In the genomic region with DNA sequence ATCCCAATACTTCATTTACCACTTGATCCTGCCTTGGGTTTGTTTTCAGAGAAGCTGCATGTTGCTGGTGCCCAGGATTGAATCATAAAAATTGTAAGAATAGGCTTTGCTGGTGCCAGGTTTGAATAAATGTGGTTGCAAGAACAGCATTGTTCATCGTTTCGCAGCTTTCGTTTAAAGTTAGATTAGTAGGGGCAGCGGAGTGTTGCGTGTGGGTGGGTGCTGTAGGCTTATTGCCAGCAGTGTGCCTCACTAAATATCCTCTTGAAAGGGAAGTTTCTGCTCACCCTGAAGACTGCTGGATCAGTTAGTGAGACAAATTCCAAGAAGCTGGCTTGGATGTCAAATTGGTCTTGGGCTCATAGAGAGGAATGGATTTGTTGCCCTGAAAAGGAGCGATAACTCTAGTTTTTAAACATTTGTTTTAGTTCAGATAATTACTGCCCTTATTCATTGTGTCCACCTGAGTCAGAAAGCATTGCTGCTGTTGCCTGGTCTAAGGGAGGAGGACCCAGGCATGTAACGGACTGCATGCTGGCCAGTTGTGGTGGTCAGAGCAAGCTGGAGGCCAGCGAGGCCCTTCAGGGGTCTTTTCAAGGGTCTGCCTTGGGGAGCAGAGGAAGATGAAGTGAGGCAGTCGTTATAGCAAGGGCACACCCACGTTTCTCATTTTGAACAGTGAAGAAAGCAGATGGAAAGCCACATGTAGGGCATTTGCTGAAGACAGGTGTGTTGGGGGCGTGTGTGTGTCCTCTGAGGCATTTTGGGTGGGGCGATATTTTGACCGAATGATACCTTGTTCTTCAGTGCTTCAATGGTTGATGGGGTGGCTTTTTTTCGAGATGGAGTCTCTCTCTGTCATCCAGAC, we compare ENCODE assay signal across 1 cellular context.
TF ChIP-seq lines count a peak whose summit lies in the region.

No MANE protein-coding gene starts in this region.

TF ChIP-seq in HEK293, 187 proteins besides CTCF, POLR2A, EP300 and RAD21 (continued from another document):
- TF ChIP-seq, protein P1, sequence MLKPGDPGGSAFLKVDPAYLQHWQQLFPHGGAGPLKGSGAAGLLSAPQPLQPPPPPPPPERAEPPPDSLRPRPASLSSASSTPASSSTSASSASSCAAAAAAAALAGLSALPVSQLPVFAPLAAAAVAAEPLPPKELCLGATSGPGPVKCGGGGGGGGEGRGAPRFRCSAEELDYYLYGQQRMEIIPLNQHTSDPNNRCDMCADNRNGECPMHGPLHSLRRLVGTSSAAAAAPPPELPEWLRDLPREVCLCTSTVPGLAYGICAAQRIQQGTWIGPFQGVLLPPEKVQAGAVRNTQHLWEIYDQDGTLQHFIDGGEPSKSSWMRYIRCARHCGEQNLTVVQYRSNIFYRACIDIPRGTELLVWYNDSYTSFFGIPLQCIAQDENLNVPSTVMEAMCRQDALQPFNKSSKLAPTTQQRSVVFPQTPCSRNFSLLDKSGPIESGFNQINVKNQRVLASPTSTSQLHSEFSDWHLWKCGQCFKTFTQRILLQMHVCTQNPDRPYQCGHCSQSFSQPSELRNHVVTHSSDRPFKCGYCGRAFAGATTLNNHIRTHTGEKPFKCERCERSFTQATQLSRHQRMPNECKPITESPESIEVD (tag by site-specific recombination; IDR thresholded peaks at IDR 0.05), result peak; percentile 21; the same call in 1 of the 2 replicates
- TF ChIP-seq, protein P2, sequence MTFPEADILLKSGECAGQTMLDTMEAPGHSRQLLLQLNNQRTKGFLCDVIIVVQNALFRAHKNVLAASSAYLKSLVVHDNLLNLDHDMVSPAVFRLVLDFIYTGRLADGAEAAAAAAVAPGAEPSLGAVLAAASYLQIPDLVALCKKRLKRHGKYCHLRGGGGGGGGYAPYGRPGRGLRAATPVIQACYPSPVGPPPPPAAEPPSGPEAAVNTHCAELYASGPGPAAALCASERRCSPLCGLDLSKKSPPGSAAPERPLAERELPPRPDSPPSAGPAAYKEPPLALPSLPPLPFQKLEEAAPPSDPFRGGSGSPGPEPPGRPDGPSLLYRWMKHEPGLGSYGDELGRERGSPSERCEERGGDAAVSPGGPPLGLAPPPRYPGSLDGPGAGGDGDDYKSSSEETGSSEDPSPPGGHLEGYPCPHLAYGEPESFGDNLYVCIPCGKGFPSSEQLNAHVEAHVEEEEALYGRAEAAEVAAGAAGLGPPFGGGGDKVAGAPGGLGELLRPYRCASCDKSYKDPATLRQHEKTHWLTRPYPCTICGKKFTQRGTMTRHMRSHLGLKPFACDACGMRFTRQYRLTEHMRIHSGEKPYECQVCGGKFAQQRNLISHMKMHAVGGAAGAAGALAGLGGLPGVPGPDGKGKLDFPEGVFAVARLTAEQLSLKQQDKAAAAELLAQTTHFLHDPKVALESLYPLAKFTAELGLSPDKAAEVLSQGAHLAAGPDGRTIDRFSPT (tag by site-specific recombination; IDR thresholded peaks at IDR 0.05), result no peak
- TF ChIP-seq, protein P3, sequence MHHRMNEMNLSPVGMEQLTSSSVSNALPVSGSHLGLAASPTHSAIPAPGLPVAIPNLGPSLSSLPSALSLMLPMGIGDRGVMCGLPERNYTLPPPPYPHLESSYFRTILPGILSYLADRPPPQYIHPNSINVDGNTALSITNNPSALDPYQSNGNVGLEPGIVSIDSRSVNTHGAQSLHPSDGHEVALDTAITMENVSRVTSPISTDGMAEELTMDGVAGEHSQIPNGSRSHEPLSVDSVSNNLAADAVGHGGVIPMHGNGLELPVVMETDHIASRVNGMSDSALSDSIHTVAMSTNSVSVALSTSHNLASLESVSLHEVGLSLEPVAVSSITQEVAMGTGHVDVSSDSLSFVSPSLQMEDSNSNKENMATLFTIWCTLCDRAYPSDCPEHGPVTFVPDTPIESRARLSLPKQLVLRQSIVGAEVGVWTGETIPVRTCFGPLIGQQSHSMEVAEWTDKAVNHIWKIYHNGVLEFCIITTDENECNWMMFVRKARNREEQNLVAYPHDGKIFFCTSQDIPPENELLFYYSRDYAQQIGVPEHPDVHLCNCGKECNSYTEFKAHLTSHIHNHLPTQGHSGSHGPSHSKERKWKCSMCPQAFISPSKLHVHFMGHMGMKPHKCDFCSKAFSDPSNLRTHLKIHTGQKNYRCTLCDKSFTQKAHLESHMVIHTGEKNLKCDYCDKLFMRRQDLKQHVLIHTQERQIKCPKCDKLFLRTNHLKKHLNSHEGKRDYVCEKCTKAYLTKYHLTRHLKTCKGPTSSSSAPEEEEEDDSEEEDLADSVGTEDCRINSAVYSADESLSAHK (tag by site-specific recombination; IDR thresholded peaks at IDR 0.05), result peak; percentile 87
- TF ChIP-seq ZFP41 (tag by site-specific recombination; IDR thresholded peaks at IDR 0.05; ENCODE audit: borderline replicate concordance), result no peak
- 0 out of 2 replicates have a peak, but pooled peaks have one; percentile 11 for TF ChIP-seq KLF9 (tag by site-specific recombination; IDR thresholded peaks at IDR 0.05; ENCODE audit: low read depth)
- TF ChIP-seq, protein P4, sequence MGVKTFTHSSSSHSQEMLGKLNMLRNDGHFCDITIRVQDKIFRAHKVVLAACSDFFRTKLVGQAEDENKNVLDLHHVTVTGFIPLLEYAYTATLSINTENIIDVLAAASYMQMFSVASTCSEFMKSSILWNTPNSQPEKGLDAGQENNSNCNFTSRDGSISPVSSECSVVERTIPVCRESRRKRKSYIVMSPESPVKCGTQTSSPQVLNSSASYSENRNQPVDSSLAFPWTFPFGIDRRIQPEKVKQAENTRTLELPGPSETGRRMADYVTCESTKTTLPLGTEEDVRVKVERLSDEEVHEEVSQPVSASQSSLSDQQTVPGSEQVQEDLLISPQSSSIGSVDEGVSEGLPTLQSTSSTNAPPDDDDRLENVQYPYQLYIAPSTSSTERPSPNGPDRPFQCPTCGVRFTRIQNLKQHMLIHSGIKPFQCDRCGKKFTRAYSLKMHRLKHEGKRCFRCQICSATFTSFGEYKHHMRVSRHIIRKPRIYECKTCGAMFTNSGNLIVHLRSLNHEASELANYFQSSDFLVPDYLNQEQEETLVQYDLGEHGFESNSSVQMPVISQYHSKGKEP (tag by site-specific recombination; IDR thresholded peaks at IDR 0.05), result peak; percentile 13; the same call in 1 of the 2 replicates
- TF ChIP-seq EGR2 (tag by site-specific recombination; IDR thresholded peaks at IDR 0.05; ENCODE audit: low read depth), result peak; percentile 47
- TF ChIP-seq ZNF600 (tag by site-specific recombination; IDR thresholded peaks at IDR 0.05), result no peak
- TF ChIP-seq ZBTB1 (tag by site-specific recombination; IDR thresholded peaks at IDR 0.05), result no peak
- no peak for TF ChIP-seq ZBTB17 (tag by site-specific recombination; IDR thresholded peaks at IDR 0.05)
- TF ChIP-seq ZNF521 (tag by site-specific recombination; IDR thresholded peaks at IDR 0.05), result no peak
- no peak for TF ChIP-seq ZNF37A (tag by site-specific recombination; IDR thresholded peaks at IDR 0.05)
